Comparison of ENCODE assay signal across 16 cellular contexts in the genomic region with DNA sequence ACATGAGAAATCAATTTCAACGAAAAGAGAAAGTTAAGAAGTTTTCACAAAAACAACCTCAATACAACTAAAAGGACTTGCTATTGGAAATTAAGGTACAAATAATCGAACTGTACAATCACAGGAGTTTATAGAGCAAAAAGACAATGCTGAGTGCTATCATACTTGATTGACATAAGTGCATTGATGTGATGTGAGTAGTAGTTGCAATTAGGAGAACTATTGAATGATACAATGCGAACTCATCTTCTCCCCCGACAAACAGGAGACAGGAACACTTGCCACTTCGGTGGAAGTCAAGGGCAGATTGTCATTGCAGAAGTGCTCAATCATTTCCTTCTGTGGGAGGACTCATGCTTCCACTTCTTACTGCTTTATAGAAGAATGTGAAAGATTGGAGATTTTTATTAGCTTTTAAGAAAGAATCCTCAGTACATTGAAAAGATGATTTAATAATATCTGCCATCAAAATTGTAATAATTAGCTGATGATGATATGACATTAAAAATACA.
A peak's percentile ranks its signal among the peaks of the same experiment; 100 is the strongest.
DNase-seq lines count a peak whose midpoint lies in the region; ATAC-seq lines count a peak whose summit lies in the region.
"Had no signal": no experiment of that assay in that cellular context is flagged by ENCODE, and none has a peak within 500 bp of the region (broad histone marks: within the 10 kb centered on the region; RNA-seq: fewer than 3 reads in every experiment).

No MANE protein-coding gene starts in this region.

- ATAC-seq in HG03175 (IDR thresholded peaks at IDR 0.05; ENCODE audit: unreplicated experiment): no peak
- ATAC-seq in HG03520 (IDR thresholded peaks at IDR 0.05; ENCODE audit: unreplicated experiment): no peak
- ATAC-seq: CD8-positive, alpha-beta T cell had no signal

- DNase-seq in NCI-H2196 (lab: John Stamatoyannopoulos, UW; ENCODE audit: unreplicated experiment): peak; percentile 33
- no peak for DNase-seq in NCI-H2196 treated with DMSO at 0.1 percent for 48 hours (lab: John Stamatoyannopoulos, UW; ENCODE audit: unreplicated experiment)
- peak; percentile 65 for DNase-seq in NCI-H345 (lab: John Stamatoyannopoulos, UW)
- DNase-seq in SHP77 treated with DMSO at 0.1 percent for 48 hours (lab: John Stamatoyannopoulos, UW): peak; percentile 23
- DNase-seq in putamen (ENCODE audit: low spot score): peak; percentile 7
- no peak for DNase-seq in stimulated activated CD4-positive, alpha-beta T cell treated with anti-CD3 and anti-CD28 coated beads, Interleukin-12 subunit alpha, Interleukin-12 subunit beta, amount 100 ng/mL, for 4 hours
- DNase-seq: CD8-positive, alpha-beta T cell; DND-41; GOT3; KBM-7; MV-4-11; NCI-H1436; NCI-H524; SW 1271 had no signal

Comparison
In these comparisons a context has a peak if more than half of its experiments do, and no peak if none do; other contexts are left out.
1. DNase-seq: peak in NCI-H2196 (single experiment), NCI-H345 (single experiment), SHP77 treated with DMSO at 0.1 percent for 48 hours (single experiment) and putamen (single experiment); none in NCI-H2196 treated with DMSO at 0.1 percent for 48 hours (single experiment) and stimulated activated CD4-positive, alpha-beta T cell treated with anti-CD3 and anti-CD28 coated beads, Interleukin-12 subunit alpha, Interleukin-12 subunit beta, amount 100 ng/mL, for 4 hours (single experiment).